In genomic region chr6:12423852-12424251, GRCh38 we compare ENCODE assay signal across 32 cellular contexts.
DNase-seq lines count a peak whose midpoint lies in the region; ATAC-seq and TF ChIP-seq lines count a peak whose summit lies in the region.
"Had no signal": no experiment of that assay in that cellular context is flagged by ENCODE, and none has a peak within 500 bp of the region (broad histone marks: within the 10 kb centered on the region; RNA-seq: fewer than 3 reads in every experiment).

No MANE protein-coding gene starts in this region.

- H3K4me3 Mint-ChIP-seq in glutamatergic neuron (ENCODE audit: unreplicated experiment) = no peak overlapping the region
- H3K4me3 Mint-ChIP-seq: activated CD4-positive, alpha-beta T cell treated with anti-CD3 and anti-CD28 coated beads, Interleukin-2, amount 10 ng/mL, durations not matched to agents 7 days and 5 days; activated naive CD8-positive, alpha-beta T cell treated with anti-CD3 and anti-CD28 coated beads for 36 hours; activated T-cell treated with anti-CD3 and anti-CD28 coated beads, Interleukin-2, amount 50 U/mL, for 24 hours; CD8-positive, alpha-beta T cell; immature natural killer cell; naive B cell; type B pancreatic cell had no signal

- no peaks in the 10 kb centered on the region for H3K27me3 Mint-ChIP-seq in glutamatergic neuron (ENCODE audit: unreplicated experiment)
- H3K27me3 Mint-ChIP-seq: activated CD4-positive, alpha-beta T cell treated with anti-CD3 and anti-CD28 coated beads, Interleukin-2, amount 10 ng/mL, durations not matched to agents 7 days and 5 days; naive B cell had no signal

- H3K9me3 Mint-ChIP-seq in glutamatergic neuron (ENCODE audit: unreplicated experiment) = no peaks in the 10 kb centered on the region
- H3K9me3 Mint-ChIP-seq: activated CD4-positive, alpha-beta T cell treated with anti-CD3 and anti-CD28 coated beads, Interleukin-2, amount 10 ng/mL, durations not matched to agents 7 days and 5 days; activated naive CD8-positive, alpha-beta T cell treated with anti-CD3 and anti-CD28 coated beads for 36 hours; activated T-cell treated with anti-CD3 and anti-CD28 coated beads, Interleukin-2, amount 50 U/mL, for 24 hours had no signal

- CTCF ChIA-PET in Panc1 (lab: Charles Lee) = no interaction called here

- intact Hi-C loops in Panc1 (cut with micrococcal nuclease; ENCODE audit: unreplicated experiment) = no loop called here
- intact Hi-C loops in gastrocnemius medialis (cut with DNase I; ENCODE audit: low total_unique reads) = no loop called here

- no peak for TF ChIP-seq CTCF in Panc1 (IDR thresholded peaks at IDR 0.05)
- no peak for TF ChIP-seq CTCF in gastrocnemius medialis (IDR thresholded peaks at IDR 0.05 in 4 of 5, conservative IDR thresholded peaks at IDR 0.05 in 1 of 5)
- no peak for TF ChIP-seq CTCF in glutamatergic neuron (IDR thresholded peaks at IDR 0.05; ENCODE audit: partially characterized antibody, unreplicated experiment)

- H3K27ac ChIP-seq in Panc1 (ENCODE audit: low read length) = 0 out of 2 replicates have a peak overlapping the region, but pooled peaks have one; percentile 35
- H3K27ac ChIP-seq in muscle layer of colon (ENCODE audit: low read depth, low read length) = peak overlapping the region; percentile 6
- no peak overlapping the region for H3K27ac ChIP-seq in gastrocnemius medialis
- H3K27ac ChIP-seq: left lung, Peyer's patch had no signal

- H3K9me3 ChIP-seq in Panc1 (ENCODE audit: control insufficient read depth, insufficient read depth, low read depth, low read length) = no peaks in the 10 kb centered on the region; the same call in 1 of the 2 replicates
- H3K9me3 ChIP-seq in muscle layer of colon (ENCODE audit: low read length) = no peaks in the 10 kb centered on the region
- H3K9me3 ChIP-seq in gastrocnemius medialis = no peaks in the 10 kb centered on the region
- H3K9me3 ChIP-seq: BE2C had no signal

- H3K4me1 Mint-ChIP-seq in glutamatergic neuron (ENCODE audit: low read depth, unreplicated experiment) = no peaks in the 10 kb centered on the region
- H3K4me1 Mint-ChIP-seq: activated CD4-positive, alpha-beta T cell treated with anti-CD3 and anti-CD28 coated beads, Interleukin-2, amount 10 ng/mL, durations not matched to agents 7 days and 5 days; activated naive CD8-positive, alpha-beta T cell treated with anti-CD3 and anti-CD28 coated beads for 36 hours; immature natural killer cell; naive B cell had no signal

- H3K4me1 ChIP-seq in Panc1 (ENCODE audit: control insufficient read depth, insufficient read depth, low read length) (no peaks in the 10 kb centered on the region), muscle layer of colon (ENCODE audit: insufficient read depth, low read length) (peaks cover 47% of the 10 kb centered on the region), gastrocnemius medialis (no peaks in the 10 kb centered on the region)
- H3K4me1 ChIP-seq: BE2C, Peyer's patch had no signal

- in situ Hi-C loops in Panc1 (cut with HindIII; ENCODE audit: low pct_unique_long_range_greater_than_20kb, low sequenced_read_pairs) = no loop called here
- in situ Hi-C loops in gastrocnemius medialis (cut with MboI; ENCODE audit: low sequenced_read_pairs in 4 of 4) = no loop called here

- H3K27ac Mint-ChIP-seq in glutamatergic neuron (ENCODE audit: unreplicated experiment) = no peak overlapping the region
- H3K27ac Mint-ChIP-seq: activated CD4-positive, alpha-beta T cell treated with anti-CD3 and anti-CD28 coated beads, Interleukin-2, amount 10 ng/mL, durations not matched to agents 7 days and 5 days; activated naive CD8-positive, alpha-beta T cell treated with anti-CD3 and anti-CD28 coated beads for 36 hours; activated T-cell treated with anti-CD3 and anti-CD28 coated beads, Interleukin-2, amount 50 U/mL, for 24 hours; CD8-positive, alpha-beta T cell; immature natural killer cell; naive B cell; progenitor cell of endocrine pancreas; type B pancreatic cell had no signal

- no peak overlapping the region for H3K9ac ChIP-seq in muscle layer of colon (ENCODE audit: low read length)
- H3K9ac ChIP-seq: GM23248 had no signal

- POLR2A ChIA-PET in Panc1 (lab: Charles Lee) = no interaction called here

- TF ChIP-seq POLR2A in gastrocnemius medialis (IDR thresholded peaks at IDR 0.05) = no peak

- no peaks in the 10 kb centered on the region for H3K36me3 Mint-ChIP-seq in glutamatergic neuron (ENCODE audit: unreplicated experiment)
- H3K36me3 Mint-ChIP-seq: activated naive CD8-positive, alpha-beta T cell treated with anti-CD3 and anti-CD28 coated beads for 36 hours; CD8-positive, alpha-beta T cell; immature natural killer cell; naive B cell; type B pancreatic cell had no signal

- ATAC-seq in Panc1 (no peak), gastrocnemius medialis (no peak)
- ATAC-seq: CD8-positive, alpha-beta T cell; esophagus mucosa; left lung had no signal

- H3K4me3 ChIP-seq in Panc1 (ENCODE audit: low read depth in 2 of 2, low read length in 2 of 2) (no peak overlapping the region), muscle layer of colon (ENCODE audit: low read depth in 1 of 2, low read length in 2 of 2) (no peak overlapping the region), gastrocnemius medialis (no peak overlapping the region)
- H3K4me3 ChIP-seq: GM23248, left lung, Peyer's patch had no signal

- H3K27me3 ChIP-seq in Panc1 (ENCODE audit: control insufficient read depth, insufficient read depth, low read length) (no peaks in the 10 kb centered on the region), muscle layer of colon (ENCODE audit: control insufficient read depth in 1 of 2, insufficient read depth in 2 of 2, low read length in 2 of 2) (no peaks in the 10 kb centered on the region), gastrocnemius medialis (no peaks in the 10 kb centered on the region)
- H3K27me3 ChIP-seq: BE2C, left lung, Peyer's patch had no signal

- H3K36me3 ChIP-seq in Panc1 (ENCODE audit: control insufficient read depth, insufficient read depth, low read length) = no peaks in the 10 kb centered on the region
- no peaks in the 10 kb centered on the region for H3K36me3 ChIP-seq in muscle layer of colon (ENCODE audit: insufficient read depth, low read length)
- no peaks in the 10 kb centered on the region for H3K36me3 ChIP-seq in gastrocnemius medialis
- H3K36me3 ChIP-seq: BE2C, left lung, Peyer's patch had no signal

- DNase-seq in HT-29 (ENCODE audit: low spot score) (peak; percentile 42), Panc1 (ENCODE audit: low read depth, low spot score) (no peak), dermis microvascular lymphatic vessel endothelial cell (ENCODE audit: low read depth in 2 of 2) (peak; percentile 40 to 73), gastrocnemius medialis (no peak), glutamatergic neuron (no peak), NCI-H128 (lab: John Stamatoyannopoulos, UW; ENCODE audit: unreplicated experiment) (no peak), NCI-H1694 (lab: John Stamatoyannopoulos, UW) (no peak)
- DNase-seq: activated CD4-positive, alpha-beta T cell treated with anti-CD3 and anti-CD28 coated beads, Interleukin-2, amount 10 ng/mL, durations not matched to agents 7 days and 5 days; activated effector memory CD4-positive, alpha-beta T cell treated with anti-CD3 and anti-CD28 coated beads, Interleukin-2, amount 50 U/mL, for 16 hours; activated naive CD8-positive, alpha-beta T cell treated with anti-CD3 and anti-CD28 coated beads for 36 hours; activated T-cell treated with anti-CD3 and anti-CD28 coated beads, Interleukin-2, amount 50 U/mL, for 24 hours; anterior cingulate cortex; BE2C; caudate nucleus; CD8-positive, alpha-beta T cell; cortex of kidney; GM23248; immature natural killer cell; left lung; naive B cell; NCI-H1105 treated with DMSO at 0.1 percent for 48 hours; NCI-H2029 treated with DMSO at 0.1 percent for 48 hours; NCI-H524 treated with DMSO at 0.1 percent for 48 hours; NK-92 treated with Interleukin-12 subunit alpha and Interleukin-12 subunit beta, amount 100 ng/mL, for 24 hours; Peyer's patch; SIG-M5; stimulated activated CD4-positive, alpha-beta T cell treated with anti-CD3 and anti-CD28 coated beads, Interleukin-4, amount 100 ng/mL, for 24 hours; T-helper 9 cell had no signal

- BruUV-seq in Panc1 (replicated peaks; lab: Mats Ljungman, UMichigan) = no TSS peak

Comparison
In these comparisons a context has a peak if more than half of its experiments do, and no peak if none do; other contexts are left out.
1. DNase-seq: peak in HT-29 (single experiment) and dermis microvascular lymphatic vessel endothelial cell (2 of 2); none in Panc1 (single experiment), gastrocnemius medialis (0 of 2), glutamatergic neuron (single experiment), NCI-H128 (single experiment) and NCI-H1694 (single experiment).
2. H3K27ac ChIP-seq: peak in Panc1 (single experiment) and muscle layer of colon (single experiment); none in gastrocnemius medialis (0 of 4).